Comparison of ENCODE assay signal across 1 cellular context in the genomic region with DNA sequence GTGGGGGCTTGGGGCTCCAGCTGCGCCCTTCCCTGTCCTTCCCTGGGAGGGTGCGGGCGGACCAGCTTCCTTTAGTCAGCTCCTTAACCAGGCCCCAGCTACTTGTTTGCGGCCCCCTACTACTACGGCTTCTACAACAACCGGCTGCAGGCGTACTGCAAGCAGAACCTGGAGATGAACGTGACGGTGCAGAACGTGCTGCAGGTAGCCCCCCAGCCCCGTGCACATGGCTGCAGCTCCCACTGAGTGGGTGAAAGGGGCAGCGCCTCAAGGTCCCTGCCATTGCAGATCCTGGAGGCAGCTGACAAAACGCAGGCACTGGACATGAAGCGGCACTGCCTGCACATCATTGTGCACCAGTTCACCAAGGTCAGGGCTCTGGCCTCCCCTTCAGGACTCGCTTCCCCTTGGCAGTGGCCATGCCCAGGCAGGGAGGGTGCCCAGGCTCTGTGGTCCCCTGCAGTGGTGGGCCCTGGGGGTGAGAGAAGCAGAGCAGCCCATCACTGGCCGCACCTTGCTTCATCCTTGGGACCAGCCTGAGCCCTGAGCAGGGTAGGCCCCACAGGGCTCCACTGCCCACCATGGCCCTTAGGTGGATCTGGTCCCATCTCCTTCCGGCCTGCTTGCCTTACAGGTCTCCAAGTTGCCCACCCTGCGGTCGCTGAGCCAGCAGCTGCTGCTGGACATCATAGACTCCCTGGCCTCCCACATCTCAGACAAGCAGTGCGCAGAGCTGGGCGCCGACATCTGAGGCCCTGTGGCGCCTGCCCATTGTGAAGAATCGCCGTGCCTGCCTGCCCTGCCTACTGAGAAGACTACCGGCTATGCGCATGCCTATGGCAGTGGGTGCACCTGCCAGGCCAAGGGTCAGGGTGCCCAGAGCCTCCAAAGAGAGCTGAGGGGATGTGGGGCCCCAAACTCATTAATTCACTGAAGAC.
A peak's percentile ranks its signal among the peaks of the same experiment; 100 is the strongest.
TF ChIP-seq lines count a peak whose summit lies in the region.

No MANE protein-coding gene starts in this region.

TF ChIP-seq in K562, 482 proteins besides CTCF, POLR2A, EP300 and RAD21 (continued from another document and continues in another):
- TF ChIP-seq, protein P1, sequence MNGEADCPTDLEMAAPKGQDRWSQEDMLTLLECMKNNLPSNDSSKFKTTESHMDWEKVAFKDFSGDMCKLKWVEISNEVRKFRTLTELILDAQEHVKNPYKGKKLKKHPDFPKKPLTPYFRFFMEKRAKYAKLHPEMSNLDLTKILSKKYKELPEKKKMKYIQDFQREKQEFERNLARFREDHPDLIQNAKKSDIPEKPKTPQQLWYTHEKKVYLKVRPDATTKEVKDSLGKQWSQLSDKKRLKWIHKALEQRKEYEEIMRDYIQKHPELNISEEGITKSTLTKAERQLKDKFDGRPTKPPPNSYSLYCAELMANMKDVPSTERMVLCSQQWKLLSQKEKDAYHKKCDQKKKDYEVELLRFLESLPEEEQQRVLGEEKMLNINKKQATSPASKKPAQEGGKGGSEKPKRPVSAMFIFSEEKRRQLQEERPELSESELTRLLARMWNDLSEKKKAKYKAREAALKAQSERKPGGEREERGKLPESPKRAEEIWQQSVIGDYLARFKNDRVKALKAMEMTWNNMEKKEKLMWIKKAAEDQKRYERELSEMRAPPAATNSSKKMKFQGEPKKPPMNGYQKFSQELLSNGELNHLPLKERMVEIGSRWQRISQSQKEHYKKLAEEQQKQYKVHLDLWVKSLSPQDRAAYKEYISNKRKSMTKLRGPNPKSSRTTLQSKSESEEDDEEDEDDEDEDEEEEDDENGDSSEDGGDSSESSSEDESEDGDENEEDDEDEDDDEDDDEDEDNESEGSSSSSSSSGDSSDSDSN (IDR thresholded peaks at IDR 0.05; ENCODE audit: borderline replicate concordance in 1 of 2, low read depth in 2 of 2, low read length in 2 of 2): no peak
- TF ChIP-seq SMAD4 (CRISPR knock-in tag; conservative IDR thresholded peaks at IDR 0.05) (no peak), CEBPB (tag; IDR thresholded peaks at IDR 0.05) (no peak), NFXL1 (CRISPR knock-in tag; IDR thresholded peaks at IDR 0.05) (no peak), SRSF1 (IDR thresholded peaks at IDR 0.05; ENCODE audit: low read depth, low read length) (no peak), RBM15 (IDR thresholded peaks at IDR 0.05; ENCODE audit: insufficient read depth, low read length) (no peak), PHF20 (IDR thresholded peaks at IDR 0.05; ENCODE audit: partially characterized antibody) (no peak), SETDB1 (IDR thresholded peaks at IDR 0.05; ENCODE audit: low read length) (peak; percentile 3), BHLHE40 (IDR thresholded peaks at IDR 0.05; ENCODE audit: low read length) (no peak), HIVEP1 (CRISPR knock-in tag; IDR thresholded peaks at IDR 0.05) (0 out of 2 replicates have a peak, but pooled peaks have one; percentile 6), PHB (CRISPR knock-in tag; IDR thresholded peaks at IDR 0.05) (no peak), NONO (IDR thresholded peaks at IDR 0.05; ENCODE audit: low read depth in 2 of 2, low read length in 1 of 2) (no peak), CBX5 (IDR thresholded peaks at IDR 0.05; ENCODE audit: borderline replicate concordance, low read depth) (no peak), NFE2L1 (tag; IDR thresholded peaks at IDR 0.05; ENCODE audit: borderline replicate concordance, low read depth) (no peak), PRMT5 (CRISPR knock-in tag; IDR thresholded peaks at IDR 0.05) (no peak), PTRF (tag; IDR thresholded peaks at IDR 0.05) (no peak), POLR2AphosphoS5 (IDR thresholded peaks at IDR 0.05; ENCODE audit: control insufficient read depth, insufficient read depth, low read depth, low read length) (no peak), SIN3B (IDR thresholded peaks at IDR 0.05; ENCODE audit: low read depth) (no peak), ZNF57 (CRISPR knock-in tag; IDR thresholded peaks at IDR 0.05) (peak; percentile 11; the same call in 1 of the 2 replicates), MCM7 (IDR thresholded peaks at IDR 0.05) (no peak), POLR2AphosphoS2 (IDR thresholded peaks at IDR 0.05; ENCODE audit: low read length) (peak; percentile 58), TARDBP (IDR thresholded peaks at IDR 0.05) (no peak), MIER1 (IDR thresholded peaks at IDR 0.05; ENCODE audit: low read depth) (no peak), CEBPG (CRISPR knock-in tag; IDR thresholded peaks at IDR 0.05) (no peak), CEBPG (tag; conservative IDR thresholded peaks at IDR 0.05 in 1 of 2, IDR thresholded peaks at IDR 0.05 in 1 of 2) (no peak), PPARD (CRISPR knock-in tag; IDR thresholded peaks at IDR 0.05) (0 out of 2 replicates have a peak, but pooled peaks have one; percentile 41), OTX1 (CRISPR knock-in tag; IDR thresholded peaks at IDR 0.05) (0 out of 2 replicates have a peak, but pooled peaks have one; percentile 7), ELF2 (CRISPR knock-in tag; IDR thresholded peaks at IDR 0.05) (no peak), ZNF445 (CRISPR knock-in tag; IDR thresholded peaks at IDR 0.05; ENCODE audit: low read depth) (no peak), TAL1 (IDR thresholded peaks at IDR 0.05) (no peak), KAT7 (CRISPR knock-in tag; IDR thresholded peaks at IDR 0.05; ENCODE audit: borderline replicate concordance) (no peak), PHB2 (IDR thresholded peaks at IDR 0.05; ENCODE audit: low read depth) (no peak), NCOA2 (IDR thresholded peaks at IDR 0.05; ENCODE audit: partially characterized antibody in 2 of 2) (no peak)
- TF ChIP-seq, protein P2, sequence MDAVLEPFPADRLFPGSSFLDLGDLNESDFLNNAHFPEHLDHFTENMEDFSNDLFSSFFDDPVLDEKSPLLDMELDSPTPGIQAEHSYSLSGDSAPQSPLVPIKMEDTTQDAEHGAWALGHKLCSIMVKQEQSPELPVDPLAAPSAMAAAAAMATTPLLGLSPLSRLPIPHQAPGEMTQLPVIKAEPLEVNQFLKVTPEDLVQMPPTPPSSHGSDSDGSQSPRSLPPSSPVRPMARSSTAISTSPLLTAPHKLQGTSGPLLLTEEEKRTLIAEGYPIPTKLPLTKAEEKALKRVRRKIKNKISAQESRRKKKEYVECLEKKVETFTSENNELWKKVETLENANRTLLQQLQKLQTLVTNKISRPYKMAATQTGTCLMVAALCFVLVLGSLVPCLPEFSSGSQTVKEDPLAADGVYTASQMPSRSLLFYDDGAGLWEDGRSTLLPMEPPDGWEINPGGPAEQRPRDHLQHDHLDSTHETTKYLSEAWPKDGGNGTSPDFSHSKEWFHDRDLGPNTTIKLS (IDR thresholded peaks at IDR 0.05; ENCODE audit: borderline replicate concordance, low read depth): no peak
- TF ChIP-seq, protein P3, sequence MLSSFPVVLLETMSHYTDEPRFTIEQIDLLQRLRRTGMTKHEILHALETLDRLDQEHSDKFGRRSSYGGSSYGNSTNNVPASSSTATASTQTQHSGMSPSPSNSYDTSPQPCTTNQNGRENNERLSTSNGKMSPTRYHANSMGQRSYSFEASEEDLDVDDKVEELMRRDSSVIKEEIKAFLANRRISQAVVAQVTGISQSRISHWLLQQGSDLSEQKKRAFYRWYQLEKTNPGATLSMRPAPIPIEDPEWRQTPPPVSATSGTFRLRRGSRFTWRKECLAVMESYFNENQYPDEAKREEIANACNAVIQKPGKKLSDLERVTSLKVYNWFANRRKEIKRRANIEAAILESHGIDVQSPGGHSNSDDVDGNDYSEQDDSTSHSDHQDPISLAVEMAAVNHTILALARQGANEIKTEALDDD (IDR thresholded peaks at IDR 0.05): no peak
- TF ChIP-seq, protein P4, sequence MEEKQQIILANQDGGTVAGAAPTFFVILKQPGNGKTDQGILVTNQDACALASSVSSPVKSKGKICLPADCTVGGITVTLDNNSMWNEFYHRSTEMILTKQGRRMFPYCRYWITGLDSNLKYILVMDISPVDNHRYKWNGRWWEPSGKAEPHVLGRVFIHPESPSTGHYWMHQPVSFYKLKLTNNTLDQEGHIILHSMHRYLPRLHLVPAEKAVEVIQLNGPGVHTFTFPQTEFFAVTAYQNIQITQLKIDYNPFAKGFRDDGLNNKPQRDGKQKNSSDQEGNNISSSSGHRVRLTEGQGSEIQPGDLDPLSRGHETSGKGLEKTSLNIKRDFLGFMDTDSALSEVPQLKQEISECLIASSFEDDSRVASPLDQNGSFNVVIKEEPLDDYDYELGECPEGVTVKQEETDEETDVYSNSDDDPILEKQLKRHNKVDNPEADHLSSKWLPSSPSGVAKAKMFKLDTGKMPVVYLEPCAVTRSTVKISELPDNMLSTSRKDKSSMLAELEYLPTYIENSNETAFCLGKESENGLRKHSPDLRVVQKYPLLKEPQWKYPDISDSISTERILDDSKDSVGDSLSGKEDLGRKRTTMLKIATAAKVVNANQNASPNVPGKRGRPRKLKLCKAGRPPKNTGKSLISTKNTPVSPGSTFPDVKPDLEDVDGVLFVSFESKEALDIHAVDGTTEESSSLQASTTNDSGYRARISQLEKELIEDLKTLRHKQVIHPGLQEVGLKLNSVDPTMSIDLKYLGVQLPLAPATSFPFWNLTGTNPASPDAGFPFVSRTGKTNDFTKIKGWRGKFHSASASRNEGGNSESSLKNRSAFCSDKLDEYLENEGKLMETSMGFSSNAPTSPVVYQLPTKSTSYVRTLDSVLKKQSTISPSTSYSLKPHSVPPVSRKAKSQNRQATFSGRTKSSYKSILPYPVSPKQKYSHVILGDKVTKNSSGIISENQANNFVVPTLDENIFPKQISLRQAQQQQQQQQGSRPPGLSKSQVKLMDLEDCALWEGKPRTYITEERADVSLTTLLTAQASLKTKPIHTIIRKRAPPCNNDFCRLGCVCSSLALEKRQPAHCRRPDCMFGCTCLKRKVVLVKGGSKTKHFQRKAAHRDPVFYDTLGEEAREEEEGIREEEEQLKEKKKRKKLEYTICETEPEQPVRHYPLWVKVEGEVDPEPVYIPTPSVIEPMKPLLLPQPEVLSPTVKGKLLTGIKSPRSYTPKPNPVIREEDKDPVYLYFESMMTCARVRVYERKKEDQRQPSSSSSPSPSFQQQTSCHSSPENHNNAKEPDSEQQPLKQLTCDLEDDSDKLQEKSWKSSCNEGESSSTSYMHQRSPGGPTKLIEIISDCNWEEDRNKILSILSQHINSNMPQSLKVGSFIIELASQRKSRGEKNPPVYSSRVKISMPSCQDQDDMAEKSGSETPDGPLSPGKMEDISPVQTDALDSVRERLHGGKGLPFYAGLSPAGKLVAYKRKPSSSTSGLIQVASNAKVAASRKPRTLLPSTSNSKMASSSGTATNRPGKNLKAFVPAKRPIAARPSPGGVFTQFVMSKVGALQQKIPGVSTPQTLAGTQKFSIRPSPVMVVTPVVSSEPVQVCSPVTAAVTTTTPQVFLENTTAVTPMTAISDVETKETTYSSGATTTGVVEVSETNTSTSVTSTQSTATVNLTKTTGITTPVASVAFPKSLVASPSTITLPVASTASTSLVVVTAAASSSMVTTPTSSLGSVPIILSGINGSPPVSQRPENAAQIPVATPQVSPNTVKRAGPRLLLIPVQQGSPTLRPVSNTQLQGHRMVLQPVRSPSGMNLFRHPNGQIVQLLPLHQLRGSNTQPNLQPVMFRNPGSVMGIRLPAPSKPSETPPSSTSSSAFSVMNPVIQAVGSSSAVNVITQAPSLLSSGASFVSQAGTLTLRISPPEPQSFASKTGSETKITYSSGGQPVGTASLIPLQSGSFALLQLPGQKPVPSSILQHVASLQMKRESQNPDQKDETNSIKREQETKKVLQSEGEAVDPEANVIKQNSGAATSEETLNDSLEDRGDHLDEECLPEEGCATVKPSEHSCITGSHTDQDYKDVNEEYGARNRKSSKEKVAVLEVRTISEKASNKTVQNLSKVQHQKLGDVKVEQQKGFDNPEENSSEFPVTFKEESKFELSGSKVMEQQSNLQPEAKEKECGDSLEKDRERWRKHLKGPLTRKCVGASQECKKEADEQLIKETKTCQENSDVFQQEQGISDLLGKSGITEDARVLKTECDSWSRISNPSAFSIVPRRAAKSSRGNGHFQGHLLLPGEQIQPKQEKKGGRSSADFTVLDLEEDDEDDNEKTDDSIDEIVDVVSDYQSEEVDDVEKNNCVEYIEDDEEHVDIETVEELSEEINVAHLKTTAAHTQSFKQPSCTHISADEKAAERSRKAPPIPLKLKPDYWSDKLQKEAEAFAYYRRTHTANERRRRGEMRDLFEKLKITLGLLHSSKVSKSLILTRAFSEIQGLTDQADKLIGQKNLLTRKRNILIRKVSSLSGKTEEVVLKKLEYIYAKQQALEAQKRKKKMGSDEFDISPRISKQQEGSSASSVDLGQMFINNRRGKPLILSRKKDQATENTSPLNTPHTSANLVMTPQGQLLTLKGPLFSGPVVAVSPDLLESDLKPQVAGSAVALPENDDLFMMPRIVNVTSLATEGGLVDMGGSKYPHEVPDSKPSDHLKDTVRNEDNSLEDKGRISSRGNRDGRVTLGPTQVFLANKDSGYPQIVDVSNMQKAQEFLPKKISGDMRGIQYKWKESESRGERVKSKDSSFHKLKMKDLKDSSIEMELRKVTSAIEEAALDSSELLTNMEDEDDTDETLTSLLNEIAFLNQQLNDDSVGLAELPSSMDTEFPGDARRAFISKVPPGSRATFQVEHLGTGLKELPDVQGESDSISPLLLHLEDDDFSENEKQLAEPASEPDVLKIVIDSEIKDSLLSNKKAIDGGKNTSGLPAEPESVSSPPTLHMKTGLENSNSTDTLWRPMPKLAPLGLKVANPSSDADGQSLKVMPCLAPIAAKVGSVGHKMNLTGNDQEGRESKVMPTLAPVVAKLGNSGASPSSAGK (IDR thresholded peaks at IDR 0.05): no peak
- TF ChIP-seq, protein P5, sequence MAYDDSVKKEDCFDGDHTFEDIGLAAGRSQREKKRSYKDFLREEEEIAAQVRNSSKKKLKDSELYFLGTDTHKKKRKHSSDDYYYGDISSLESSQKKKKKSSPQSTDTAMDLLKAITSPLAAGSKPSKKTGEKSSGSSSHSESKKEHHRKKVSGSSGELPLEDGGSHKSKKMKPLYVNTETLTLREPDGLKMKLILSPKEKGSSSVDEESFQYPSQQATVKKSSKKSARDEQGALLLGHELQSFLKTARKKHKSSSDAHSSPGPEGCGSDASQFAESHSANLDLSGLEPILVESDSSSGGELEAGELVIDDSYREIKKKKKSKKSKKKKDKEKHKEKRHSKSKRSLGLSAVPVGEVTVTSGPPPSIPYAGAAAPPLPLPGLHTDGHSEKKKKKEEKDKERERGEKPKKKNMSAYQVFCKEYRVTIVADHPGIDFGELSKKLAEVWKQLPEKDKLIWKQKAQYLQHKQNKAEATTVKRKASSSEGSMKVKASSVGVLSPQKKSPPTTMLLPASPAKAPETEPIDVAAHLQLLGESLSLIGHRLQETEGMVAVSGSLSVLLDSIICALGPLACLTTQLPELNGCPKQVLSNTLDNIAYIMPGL (CRISPR knock-in tag; IDR thresholded peaks at IDR 0.05): no peak
- TF ChIP-seq, protein P6, sequence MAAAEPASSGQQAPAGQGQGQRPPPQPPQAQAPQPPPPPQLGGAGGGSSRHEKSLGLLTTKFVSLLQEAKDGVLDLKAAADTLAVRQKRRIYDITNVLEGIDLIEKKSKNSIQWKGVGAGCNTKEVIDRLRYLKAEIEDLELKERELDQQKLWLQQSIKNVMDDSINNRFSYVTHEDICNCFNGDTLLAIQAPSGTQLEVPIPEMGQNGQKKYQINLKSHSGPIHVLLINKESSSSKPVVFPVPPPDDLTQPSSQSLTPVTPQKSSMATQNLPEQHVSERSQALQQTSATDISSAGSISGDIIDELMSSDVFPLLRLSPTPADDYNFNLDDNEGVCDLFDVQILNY (CRISPR knock-in tag; IDR thresholded peaks at IDR 0.05): no peak
